15 cellular contexts compared by ENCODE assay signal in genomic region chr15:48856947-48857346, GRCh38. TPM values are rescaled to one million over a fixed set of nuclear protein-coding genes. Genes with fewer than 3 reads are reported as not detected.
DNase-seq lines count a peak whose midpoint lies in the region; ATAC-seq lines count a peak whose summit lies in the region.
"Had no signal": no experiment of that assay in that cellular context is flagged by ENCODE, and none has a peak within 500 bp of the region (broad histone marks: within the 10 kb centered on the region; RNA-seq: fewer than 3 reads in every experiment).

No MANE protein-coding gene starts in this region.

- no peak overlapping the region for H3K56ac ChIP-seq in mesendoderm (ENCODE audit: low read length)

- no peaks in the 10 kb centered on the region for H3K79me2 ChIP-seq in mesendoderm (ENCODE audit: control insufficient read depth, insufficient read depth, low read length)

- H3K4me2 ChIP-seq in mesendoderm (ENCODE audit: low read length), result no peak overlapping the region

- no peak for ATAC-seq in HG02973 (IDR thresholded peaks at IDR 0.05; ENCODE audit: unreplicated experiment)

- H3K4me1 ChIP-seq in mesendoderm (ENCODE audit: control insufficient read depth, low read depth, low read length), result peaks cover 6% of the 10 kb centered on the region

- H3K23ac ChIP-seq in mesendoderm (ENCODE audit: low read length), result no peak overlapping the region

- H3K18ac ChIP-seq in mesendoderm (ENCODE audit: low read length), result no peak overlapping the region

- H4K8ac ChIP-seq in mesendoderm (ENCODE audit: low read depth, low read length), result no peak overlapping the region

- H3K27ac ChIP-seq in mesendoderm (ENCODE audit: low read depth, low read length), result peak overlapping the region; percentile 44
- H3K27ac ChIP-seq: HL-60 had no signal

- DNase-seq in EH (ENCODE audit: low read depth) (peak; percentile 68), M059J (ENCODE audit: low read depth) (peak; percentile 25), dedifferentiated amniotic fluid mesenchymal stem cell (ENCODE audit: extremely low spot score) (peak; percentile 42), mesendoderm (peak; percentile 82), KBM-7 (no peak), NCI-H2081 treated with DMSO at 0.1 percent for 48 hours (lab: John Stamatoyannopoulos, UW) (no peak)
- DNase-seq in activated CD4-positive, alpha-beta T cell treated with anti-CD3 and anti-CD28 coated beads, Interleukin-2, amount 50 U/mL, for 4 hours, result no peak
- DNase-seq: activated CD4-positive, alpha-beta memory T cell treated with anti-CD3 and anti-CD28 coated beads for 36 hours; amygdala; BE2C; dermis blood vessel endothelial cell; NCI-H187 treated with DMSO at 0.1 percent for 48 hours; Right ventricle myocardium superior had no signal

- H4K5ac ChIP-seq in mesendoderm (ENCODE audit: low read length), result no peak overlapping the region

- in situ Hi-C loops in KBM-7 (cut with MboI; ENCODE audit: low pct_unique_long_range_greater_than_20kb, low sequenced_read_pairs), result loop anchor here (25.0 kb wide), 1 partner anchor 1305 kb away; no protein-coding TSS in a partner anchor

- no peak overlapping the region for H2BK120ac ChIP-seq in mesendoderm (ENCODE audit: low read depth, low read length)

- H3K4me3 ChIP-seq in mesendoderm (ENCODE audit: low read length), result no peak overlapping the region

- no peak overlapping the region for H2AK5ac ChIP-seq in mesendoderm (ENCODE audit: low read length)

- no peak overlapping the region for H3K9ac ChIP-seq in mesendoderm (ENCODE audit: low read length)

- H2BK5ac ChIP-seq in mesendoderm (ENCODE audit: low read length), result no peak overlapping the region

- no peaks in the 10 kb centered on the region for H3K79me1 ChIP-seq in mesendoderm (ENCODE audit: low read length)

- no CpG with 5 or more reads among the region's 2 CpGs for WGBS in mesendoderm (ENCODE audit: extremely low coverage, insufficient coverage, low lambda C conversion rate)

- H2BK15ac ChIP-seq in mesendoderm (replicated peaks; ENCODE audit: low read depth), result no peak overlapping the region

- H3K4ac ChIP-seq in mesendoderm (ENCODE audit: low read depth, low read length), result no peak overlapping the region

- no peaks in the 10 kb centered on the region for H3K36me3 ChIP-seq in mesendoderm (ENCODE audit: control insufficient read depth, insufficient read depth, low read length)
- H3K36me3 ChIP-seq: BE2C had no signal

- no peaks in the 10 kb centered on the region for H3K27me3 ChIP-seq in mesendoderm (ENCODE audit: insufficient read depth, low read length, poor library complexity)
- H3K27me3 ChIP-seq: BE2C had no signal

RNA-seq across cellular contexts. Expression of gene EID1, which starts 21.0 kb away (rescaled TPM):
- total RNA-seq in M059J (2014; rRNA removed; shearing (Covaris generic)), result 210 and 283 TPM in 2 replicates
- 165 TPM for polyA plus RNA-seq in mesendoderm (2013, experiment 1 of 2)
- polyA plus RNA-seq in mesendoderm (2013, experiment 2 of 2), result 164 TPM

RNA-seq across cellular contexts. Expression of gene CEP152, which starts 46.1 kb away (rescaled TPM):
- 16.5 and 19.2 TPM in 2 replicates for total RNA-seq in M059J (2014; rRNA removed; shearing (Covaris generic))
- 7.0 TPM for polyA plus RNA-seq in mesendoderm (2013, experiment 1 of 2)
- 6.8 TPM for polyA plus RNA-seq in mesendoderm (2013, experiment 2 of 2)

Comparison
In these comparisons a context has a peak if more than half of its experiments do, and no peak if none do; other contexts are left out.
1. DNase-seq: peak in EH (single experiment), M059J (single experiment), dedifferentiated amniotic fluid mesenchymal stem cell (single experiment) and mesendoderm (single experiment); none in activated CD4-positive, alpha-beta T cell treated with anti-CD3 and anti-CD28 coated beads, Interleukin-2, amount 50 U/mL, for 4 hours (0 of 2), KBM-7 (single experiment) and NCI-H2081 treated with DMSO at 0.1 percent for 48 hours (single experiment).